Comparison of ENCODE assay signal across 8 cellular contexts in genomic region chr1:23528245-23528978, GRCh38. TPM values are rescaled to one million over a fixed set of nuclear protein-coding genes. Genes with fewer than 3 reads are reported as not detected.
DNase-seq lines count a peak whose midpoint lies in the region; ATAC-seq and TF ChIP-seq lines count a peak whose summit lies in the region.

No MANE protein-coding gene starts in this region.

- peak overlapping the region; percentile 90 for H3K4me2 ChIP-seq in Karpas-422 (ENCODE audit: low read depth, low read length, poor library complexity, severe bottlenecking)

- intact Hi-C loops in CD4-positive, alpha-beta memory T cell (cut with micrococcal nuclease), result loop anchor here (1.0 kb wide), 1 partner anchor 11 kb away; no protein-coding TSS in a partner anchor
- intact Hi-C loops in heart right ventricle (cut with DNase I) (no loop called here), vagina (cut with DNase I) (no loop called here)

- H3K9me3 ChIP-seq in CD4-positive, alpha-beta memory T cell (ENCODE audit: control insufficient read depth in 1 of 2, low read length in 2 of 2), result no peaks in the 10 kb centered on the region
- H3K9me3 ChIP-seq in Karpas-422 (ENCODE audit: low read length) (no peaks in the 10 kb centered on the region), RWPE2 (ENCODE audit: severe bottlenecking) (no peaks in the 10 kb centered on the region), heart right ventricle (no peaks in the 10 kb centered on the region), vagina (no peaks in the 10 kb centered on the region)

- H4K20me1 ChIP-seq in Karpas-422 (ENCODE audit: insufficient read depth, low read depth, low read length), result peaks cover 10% of the 10 kb centered on the region; the same call in 1 of the 2 replicates

- peak overlapping the region; percentile 60 for H3K27ac ChIP-seq in CD4-positive, alpha-beta memory T cell (ENCODE audit: low read depth, low read length)
- peak overlapping the region; percentile 95 for H3K27ac ChIP-seq in Karpas-422 (ENCODE audit: low read length)
- H3K27ac ChIP-seq in RWPE2 (ENCODE audit: poor library complexity, severe bottlenecking), result peak overlapping the region; percentile 41
- peak overlapping the region in 3 of 10 donors; percentile 10 to 85 (median 19) for H3K27ac ChIP-seq in heart right ventricle
- no peak overlapping the region for H3K27ac ChIP-seq in vagina

- peaks cover 64% of the 10 kb centered on the region for H3K79me2 ChIP-seq in Karpas-422 (ENCODE audit: low read length)

- no peak overlapping the region for H2AFZ ChIP-seq in Karpas-422 (ENCODE audit: low read length)

- peaks cover 67 to 96% (median 86%) of the 10 kb centered on the region in 4 donors for H3K4me1 Mint-ChIP-seq in CD4-positive, alpha-beta memory T cell

- no peaks in the 10 kb centered on the region for H3K9me2 ChIP-seq in Karpas-422 (replicated peaks; ENCODE audit: insufficient read depth, low read length)

- no peaks in the 10 kb centered on the region for H3K27me3 Mint-ChIP-seq in CD4-positive, alpha-beta memory T cell

- 9 to 12% methylated on average over 9 of the region's 9 CpGs for WGBS in heart right ventricle, 2 donors

- CTCF ChIA-PET in CD4-positive, alpha-beta memory T cell (lab: Charles Lee; ENCODE audit: partially characterized antibody), result interaction anchor here (0.7 to 30.3 kb wide), 25 partner anchors 9 to 117 kb away, joined by 3 to 924 read pairs (median 3); partner anchors contain the start of genes ASAP3 and ID3

- H3K4me1 ChIP-seq in CD4-positive, alpha-beta memory T cell (ENCODE audit: insufficient read depth, low read length), result peaks cover 92% of the 10 kb centered on the region
- peaks cover 85% of the 10 kb centered on the region for H3K4me1 ChIP-seq in Karpas-422 (ENCODE audit: low read length)
- peaks cover 10% of the 10 kb centered on the region for H3K4me1 ChIP-seq in RWPE2 (ENCODE audit: insufficient read depth, poor library complexity, severe bottlenecking)
- H3K4me1 ChIP-seq in heart right ventricle, result peaks cover 14 to 97% (median 28%) of the 10 kb centered on the region in 9 donors
- H3K4me1 ChIP-seq in vagina, result peaks cover 53% of the 10 kb centered on the region

- peak overlapping the region; percentile 14 to 53 for H3K4me3 ChIP-seq in CD4-positive, alpha-beta memory T cell (ENCODE audit: low read length in 2 of 2)
- H3K4me3 ChIP-seq in Karpas-422 (ENCODE audit: low read length) (peak overlapping the region; percentile 78), RWPE2 (ENCODE audit: severe bottlenecking) (no peak overlapping the region), heart right ventricle (peak overlapping the region in 2 of 10 donors; percentile 12 to 67), vagina (no peak overlapping the region)

- peak; percentile 82 to 89 (median 84) for DNase-seq in CD4-positive, alpha-beta memory T cell
- DNase-seq in Karpas-422 (peak; percentile 93), RWPE2 (ENCODE audit: low spot score) (peak; percentile 91), heart right ventricle (peak; percentile 69 to 77), vagina (ENCODE audit: extremely low spot score in 2 of 2) (no peak)
- DNase-seq in activated effector memory CD4-positive, alpha-beta T cell treated with anti-CD3 and anti-CD28 coated beads, Interleukin-2, amount 50 U/mL, for 16 hours, result peak; percentile 92
- DNase-seq in stimulated activated CD4-positive, alpha-beta T cell treated with anti-CD3 and anti-CD28 coated beads, Interleukin-15, amount 100 ng/mL, for 24 hours, result peak; percentile 89

- H3K9me3 Mint-ChIP-seq in CD4-positive, alpha-beta memory T cell, result peaks cover 0 to 3% (median 0%) of the 10 kb centered on the region in 8 donors

- H3K36me3 ChIP-seq in CD4-positive, alpha-beta memory T cell (ENCODE audit: insufficient read depth, low read length), result no peaks in the 10 kb centered on the region
- H3K36me3 ChIP-seq in Karpas-422 (ENCODE audit: insufficient read depth, low read length) (no peaks in the 10 kb centered on the region), RWPE2 (ENCODE audit: low read depth) (peaks cover 3% of the 10 kb centered on the region; the same call in 1 of the 2 replicates), heart right ventricle (no peaks in the 10 kb centered on the region), vagina (no peaks in the 10 kb centered on the region)

- POLR2A ChIA-PET in CD4-positive, alpha-beta memory T cell (lab: Charles Lee; ENCODE audit: partially characterized antibody), result interaction anchor here (0.9 to 11.2 kb wide), 20 partner anchors 9 to 409 kb away, joined by 3 to 135 read pairs (median 8); partner anchors contain the start of genes ASAP3, HNRNPR and TCEA3

- H3K36me3 Mint-ChIP-seq in CD4-positive, alpha-beta memory T cell, result no peaks in the 10 kb centered on the region

- ATAC-seq in GM19463 (IDR thresholded peaks at IDR 0.05; ENCODE audit: unreplicated experiment) (peak; percentile 48), RWPE2 (ENCODE audit: low read depth) (peak; percentile 87), heart right ventricle (peak; percentile 36 to 77 (median 68))

- no peaks in the 10 kb centered on the region for H3K27me3 ChIP-seq in CD4-positive, alpha-beta memory T cell (ENCODE audit: insufficient read depth, low read length)
- no peaks in the 10 kb centered on the region for H3K27me3 ChIP-seq in Karpas-422 (ENCODE audit: low read length)
- no peaks in the 10 kb centered on the region for H3K27me3 ChIP-seq in RWPE2 (ENCODE audit: insufficient read depth, poor library complexity, severe bottlenecking)
- H3K27me3 ChIP-seq in heart right ventricle, result peaks cover 0 to 16% (median 6%) of the 10 kb centered on the region in 7 donors
- no peaks in the 10 kb centered on the region for H3K27me3 ChIP-seq in vagina

- TF ChIP-seq POLR2A in vagina (IDR thresholded peaks at IDR 0.05), result no peak

- peak overlapping the region; percentile 80 to 93 (median 85) for H3K4me3 Mint-ChIP-seq in CD4-positive, alpha-beta memory T cell

- H3K27ac Mint-ChIP-seq in CD4-positive, alpha-beta memory T cell, result peak overlapping the region; percentile 88 to 97 (median 94)

- TF ChIP-seq CTCF in RWPE2 (IDR thresholded peaks at IDR 0.05; ENCODE audit: poor library complexity, severe bottlenecking) (no peak), heart right ventricle (IDR thresholded peaks at IDR 0.05) (no peak), vagina (IDR thresholded peaks at IDR 0.05) (no peak)

- H3K9ac ChIP-seq in Karpas-422 (ENCODE audit: low read length), result peak overlapping the region; percentile 76

RNA-seq across cellular contexts. Expression of gene E2F2, which starts 2.6 kb away (rescaled TPM):
- 1 to 10 TPM; 1.1 to 1.2 TPM for total RNA-seq in CD4-positive, alpha-beta memory T cell
- polyA plus RNA-seq in CD4-positive, alpha-beta memory T cell, result 1 to 10 TPM in 1 of 2 donors, under 1 TPM in 1; 0.69 to 1.1 TPM
- 6.6 and 8.0 TPM in 2 replicates for total RNA-seq in Karpas-422 (2014; rRNA removed; shearing (Covaris generic); ENCODE audit: low replicate concordance)
- 1 to 10 TPM in 1 of 10 donors, under 1 TPM in 8, not detected in 1; 0.04 to 2.3 (median 0.17) TPM for total RNA-seq in heart right ventricle
- under 1 TPM in 1 of 2 donors, not detected in 1; 0.06 TPM for polyA plus RNA-seq in heart right ventricle
- total RNA-seq in vagina, result 2.9 TPM

RNA-seq across cellular contexts. Expression of gene ID3, which starts 30.9 kb away (rescaled TPM):
- 10 to 100 TPM; 89.6 to 98.0 TPM for total RNA-seq in CD4-positive, alpha-beta memory T cell
- polyA plus RNA-seq in CD4-positive, alpha-beta memory T cell, result 10 to 100 TPM in 1 of 2 donors, 1 to 10 TPM in 1; 8.9 to 20.1 TPM
- 32.0 and 33.0 TPM in 2 replicates for total RNA-seq in Karpas-422 (2014; rRNA removed; shearing (Covaris generic); ENCODE audit: low replicate concordance)
- total RNA-seq in heart right ventricle (100 to 1,000 TPM in 3 of 10 donors, 10 to 100 TPM in 7; 44.7 to 148 (median 83.4) TPM), vagina (358 TPM)
- polyA plus RNA-seq in heart right ventricle, result 100 to 1,000 TPM in 1 of 2 donors, 10 to 100 TPM in 1; 73.6 to 217 TPM

RNA-seq across cellular contexts. Expression of gene ASAP3, which starts 44.4 kb away (rescaled TPM):
- total RNA-seq in CD4-positive, alpha-beta memory T cell, result 1 to 10 TPM; 1.2 to 1.4 TPM
- 1 to 10 TPM in 1 of 2 donors, under 1 TPM in 1; 0.73 to 1.4 TPM for polyA plus RNA-seq in CD4-positive, alpha-beta memory T cell
- total RNA-seq in Karpas-422 (2014; rRNA removed; shearing (Covaris generic); ENCODE audit: low replicate concordance), result 0.60 and 0.61 TPM in 2 replicates
- 10 to 100 TPM; 15.5 to 58.4 (median 30.4) TPM for total RNA-seq in heart right ventricle
- 10 to 100 TPM; 22.9 to 58.2 TPM for polyA plus RNA-seq in heart right ventricle
- total RNA-seq in vagina, result 79.1 TPM

Comparison
In these comparisons a context has a peak if more than half of its experiments do, and no peak if none do; other contexts are left out.
1. DNase-seq: peak in CD4-positive, alpha-beta memory T cell (5 of 5), Karpas-422 (single experiment), RWPE2 (single experiment), activated effector memory CD4-positive, alpha-beta T cell treated with anti-CD3 and anti-CD28 coated beads, Interleukin-2, amount 50 U/mL, for 16 hours (single experiment), heart right ventricle (2 of 2) and stimulated activated CD4-positive, alpha-beta T cell treated with anti-CD3 and anti-CD28 coated beads, Interleukin-15, amount 100 ng/mL, for 24 hours (single experiment); none in vagina (0 of 2).
2. H3K4me3 ChIP-seq: peak in CD4-positive, alpha-beta memory T cell (2 of 2) and Karpas-422 (single experiment); none in RWPE2 (single experiment) and vagina (0 of 2).
3. RNA of gene ASAP3, which starts 44.4 kb away (total RNA-seq): 79.1 TPM in vagina (single experiment) and 15.5 to 58.4 TPM in heart right ventricle; 1.2 to 1.4 TPM in CD4-positive, alpha-beta memory T cell and 0.60 to 0.61 TPM in Karpas-422; every median in the first group is over 4 times any median in the second.
4. Peak in every context shown above with its lines, with median percentiles within 50 percentile points of each other: ATAC-seq.